In the genomic region with DNA sequence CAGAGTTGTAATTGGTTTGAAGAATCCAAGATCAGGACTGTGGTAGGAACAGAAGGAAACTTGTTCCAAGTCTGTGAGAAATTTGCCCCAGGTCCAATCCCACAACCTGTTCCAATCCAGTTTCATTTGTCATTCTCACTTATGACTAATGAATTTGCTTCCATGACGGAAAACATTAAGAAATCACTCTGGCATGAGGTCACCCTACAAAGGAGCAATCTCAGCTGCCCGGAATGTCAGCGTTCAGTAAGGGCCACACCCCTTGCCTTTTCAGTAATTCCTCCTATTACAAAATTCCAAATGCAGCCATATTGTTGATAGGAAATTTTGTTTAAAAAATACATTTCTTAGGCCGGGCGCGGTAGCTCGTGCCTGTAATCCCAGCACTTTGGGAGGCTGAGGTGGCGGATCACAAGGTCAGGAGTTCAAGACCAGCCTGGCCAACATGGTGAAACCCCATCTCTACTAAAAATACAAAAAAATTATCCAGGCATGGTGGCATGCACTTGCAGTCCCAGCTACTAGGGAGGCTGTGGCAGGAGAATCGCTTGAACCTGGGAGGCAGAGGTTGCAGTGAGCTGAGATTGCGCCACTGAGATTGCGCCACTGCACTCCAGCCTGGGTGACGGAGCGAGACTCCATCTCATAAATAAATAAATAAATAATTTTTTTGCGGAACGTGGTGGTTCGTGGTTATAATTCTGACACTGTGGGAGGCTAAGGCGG, we compare ENCODE assay signal across 8 cellular contexts. TPM values are rescaled to one million over a fixed set of nuclear protein-coding genes. Genes with fewer than 3 reads are reported as not detected.
DNase-seq lines count a peak whose midpoint lies in the region; FAIRE-seq and TF ChIP-seq lines count a peak whose summit lies in the region.
"Not testable (repeated sequence)": the region's sequence is repeated elsewhere in the genome, so short reads cannot be mapped to it uniquely, and the experiment has no call there.

No MANE protein-coding gene starts in this region.

- not testable (repeated sequence) for H3K36me3 Mint-ChIP-seq in CD14-positive monocyte; osteocyte (ENCODE audit: unreplicated experiment)

- peak overlapping the region in 2 of 4 donors; percentile 27 to 70 for H3K27ac ChIP-seq in Peyer's patch
- H3K27ac ChIP-seq in keratinocyte (ENCODE audit: control insufficient read depth, insufficient read depth, low read length) = peak overlapping the region; percentile 80
- peak overlapping the region; percentile 48 to 74 for H3K27ac ChIP-seq in tibial artery

- H3K36me3 ChIP-seq in Peyer's patch; keratinocyte (ENCODE audit: control insufficient read depth in 2 of 2, extremely low read depth in 1 of 2, insufficient read depth in 2 of 2, low read length in 2 of 2); tibial artery: not testable (repeated sequence)

- not testable (repeated sequence) for H3K4me1 ChIP-seq in Peyer's patch
- H3K4me1 ChIP-seq in keratinocyte (ENCODE audit: control insufficient read depth, extremely low read depth, insufficient read depth, low read length) = peaks cover 23% of the 10 kb centered on the region
- H3K4me1 ChIP-seq in tibial artery = peaks cover 0 to 33% (median 0%) of the 10 kb centered on the region in 4 donors

- H3K79me2 ChIP-seq in keratinocyte (ENCODE audit: control insufficient read depth, insufficient read depth, low read length) = not testable (repeated sequence)

- not testable (repeated sequence) for H3K9me3 Mint-ChIP-seq in CD14-positive monocyte; osteocyte (ENCODE audit: unreplicated experiment)

- DNase-seq in CD14-positive monocyte (ENCODE audit: low spot score) = peak; percentile 85
- peak; percentile 91 for DNase-seq in HPDE6-E6E7 (ENCODE audit: extremely low spot score)
- DNase-seq in Peyer's patch = peak in 2 of 3 donors; percentile 12 to 64
- peak; percentile 95 for DNase-seq in astrocyte of the spinal cord (ENCODE audit: low read depth, low spot score)
- peak; percentile 98 for DNase-seq in fibroblast of gingiva (ENCODE audit: low read depth)
- peak; percentile 68 for DNase-seq in keratinocyte (ENCODE audit: low read depth, low spot score)
- DNase-seq in osteocyte (ENCODE audit: extremely low spot score, unreplicated experiment) = not testable (repeated sequence)
- DNase-seq in tibial artery = peak; percentile 30 to 76

- peak overlapping the region; percentile 54 for H3K9ac ChIP-seq in keratinocyte (ENCODE audit: control insufficient read depth, extremely low read depth, insufficient read depth, low read length)

- not testable (repeated sequence) for H3K27me3 Mint-ChIP-seq in CD14-positive monocyte (ENCODE audit: low read depth in 3 of 3); osteocyte (ENCODE audit: unreplicated experiment)

- not testable (repeated sequence) for H3K4me3 ChIP-seq in Peyer's patch; astrocyte of the spinal cord (ENCODE audit: low read depth, low read length); keratinocyte (ENCODE audit: control insufficient read depth in 2 of 3, extremely low read depth in 1 of 3, insufficient read depth in 2 of 3, low read depth in 1 of 3, low read length in 3 of 3); tibial artery

- TF ChIP-seq CTCF in CD14-positive monocyte (IDR thresholded peaks at IDR 0.05); Peyer's patch (IDR thresholded peaks at IDR 0.05); astrocyte of the spinal cord (IDR thresholded peaks at IDR 0.05; ENCODE audit: low read depth, low read length); keratinocyte (optimal IDR thresholded peaks at IDR 0.05 in 1 of 3, IDR thresholded peaks at IDR 0.05 in 1 of 3, conservative IDR thresholded peaks at IDR 0.05 in 1 of 3; ENCODE audit: extremely low read depth in 1 of 3, insufficient read depth in 2 of 3, low read length in 3 of 3); osteocyte (IDR thresholded peaks at IDR 0.05); tibial artery (IDR thresholded peaks at IDR 0.05): not testable (repeated sequence)

- not testable (repeated sequence) for TF ChIP-seq POLR2A in Peyer's patch (IDR thresholded peaks at IDR 0.05)

- intact Hi-C loops in CD14-positive monocyte (cut with micrococcal nuclease) = loop anchor here in 1 of 2 donors (5.0 kb wide), 1 partner anchor 42 kb away; a partner anchor contains a TSS
- intact Hi-C loops in tibial artery (cut with DNase I; ENCODE audit: low total_unique reads) = not testable (repeated sequence)

- H3K9me1 ChIP-seq in keratinocyte (ENCODE audit: control insufficient read depth, extremely low read depth, insufficient read depth, low read length) = not testable (repeated sequence)

- not testable (repeated sequence) for H3K4me2 ChIP-seq in keratinocyte (ENCODE audit: control insufficient read depth, extremely low read depth, insufficient read depth, low read depth, low read length)

- in situ Hi-C loops in astrocyte of the spinal cord (cut with HindIII; ENCODE audit: low sequenced_read_pairs) = not testable (repeated sequence)

- FAIRE-seq in keratinocyte (lab: Jason Lieb, UNC) = peak; percentile 81

- peak overlapping the region; percentile 42 to 62 for H3K4me3 Mint-ChIP-seq in CD14-positive monocyte
- not testable (repeated sequence) for H3K4me3 Mint-ChIP-seq in osteocyte (ENCODE audit: unreplicated experiment)

- not testable (repeated sequence) for H4K20me1 ChIP-seq in keratinocyte (ENCODE audit: control insufficient read depth, extremely low read depth, insufficient read depth, low read length)

- H3K27me3 ChIP-seq in Peyer's patch; keratinocyte (ENCODE audit: control insufficient read depth, extremely low read depth, insufficient read depth, low read length); tibial artery: not testable (repeated sequence)

- not testable (repeated sequence) for H3K4me1 Mint-ChIP-seq in CD14-positive monocyte; osteocyte (ENCODE audit: unreplicated experiment)

- dilution Hi-C loops in keratinocyte (cut with MboI; ENCODE audit: extremely low pct_ligation_motif_present, low sequenced_read_pairs) = not testable (repeated sequence)

- H3K9me3 ChIP-seq in Peyer's patch; keratinocyte (ENCODE audit: control insufficient read depth, low read depth, low read length); tibial artery: not testable (repeated sequence)

- not testable (repeated sequence) for H2AFZ ChIP-seq in keratinocyte (ENCODE audit: control insufficient read depth, low read length)

- H3K27ac Mint-ChIP-seq in CD14-positive monocyte = peak overlapping the region; percentile 77 to 92 (median 87)
- peak overlapping the region; percentile 74 for H3K27ac Mint-ChIP-seq in osteocyte (ENCODE audit: unreplicated experiment)

RNA-seq across cellular contexts. Expression of a gene that starts 36.3 kb away (rescaled TPM):
- polyA plus RNA-seq in CD14-positive monocyte (1 to 10 TPM; 2.5 to 5.4 TPM), keratinocyte (10.2 to 14.0 TPM (median 10.3 TPM) in 3 replicates)
- total RNA-seq in Peyer's patch (10 to 100 TPM; 20.5 to 59.4 (median 28.4) TPM), osteocyte (27.6 and 28.0 TPM in 2 replicates)
- 29.0 TPM for polyA plus RNA-seq in keratinocyte (2011; ENCODE audit: low read depth)
- polyA plus RNA-seq in keratinocyte (2011; cell fraction: cytosol; rRNA removed) = 5.7 and 9.2 TPM in 2 replicates
- polyA plus RNA-seq in keratinocyte (2011; cell fraction: nucleus; rRNA removed) = 24.8 and 26.7 TPM in 2 replicates
- polyA plus RNA-seq in keratinocyte (2012; ENCODE audit: low replicate concordance) = 7.1 and 13.4 TPM in 2 replicates
- polyA minus RNA-seq in keratinocyte = 3.1 to 9.2 TPM (median 7.6 TPM) in 3 replicates
- 6.3 TPM for polyA minus RNA-seq in keratinocyte (2011; cell fraction: cytosol; rRNA and poly(A)+ RNA removed)
- polyA minus RNA-seq in keratinocyte (2011; cell fraction: nucleus; rRNA and poly(A)+ RNA removed) = 9.3 and 11.5 TPM in 2 replicates

RNA-seq across cellular contexts. Expression of a gene that starts 42.0 kb away (rescaled TPM):
- polyA plus RNA-seq in CD14-positive monocyte (10 to 100 TPM in 1 of 2 donors, 1 to 10 TPM in 1; 6.7 to 12.9 TPM), keratinocyte (54.0 to 94.1 TPM (median 54.3 TPM) in 3 replicates)
- total RNA-seq in Peyer's patch (100 to 1,000 TPM in 1 of 4 donors, 10 to 100 TPM in 3; 55.7 to 167 (median 86.0) TPM), osteocyte (100.0 and 103 TPM in 2 replicates)
- polyA plus RNA-seq in keratinocyte (2011; ENCODE audit: low read depth) = 426 TPM
- 34.0 and 51.1 TPM in 2 replicates for polyA plus RNA-seq in keratinocyte (2011; cell fraction: cytosol; rRNA removed)
- polyA plus RNA-seq in keratinocyte (2011; cell fraction: nucleus; rRNA removed) = 135 and 148 TPM in 2 replicates
- 31.3 and 87.3 TPM in 2 replicates for polyA plus RNA-seq in keratinocyte (2012; ENCODE audit: low replicate concordance)
- 91.3 to 153 TPM (median 105 TPM) in 3 replicates for polyA minus RNA-seq in keratinocyte
- 44.1 TPM for polyA minus RNA-seq in keratinocyte (2011; cell fraction: cytosol; rRNA and poly(A)+ RNA removed)
- 74.9 and 141 TPM in 2 replicates for polyA minus RNA-seq in keratinocyte (2011; cell fraction: nucleus; rRNA and poly(A)+ RNA removed)
